In the genomic region with DNA sequence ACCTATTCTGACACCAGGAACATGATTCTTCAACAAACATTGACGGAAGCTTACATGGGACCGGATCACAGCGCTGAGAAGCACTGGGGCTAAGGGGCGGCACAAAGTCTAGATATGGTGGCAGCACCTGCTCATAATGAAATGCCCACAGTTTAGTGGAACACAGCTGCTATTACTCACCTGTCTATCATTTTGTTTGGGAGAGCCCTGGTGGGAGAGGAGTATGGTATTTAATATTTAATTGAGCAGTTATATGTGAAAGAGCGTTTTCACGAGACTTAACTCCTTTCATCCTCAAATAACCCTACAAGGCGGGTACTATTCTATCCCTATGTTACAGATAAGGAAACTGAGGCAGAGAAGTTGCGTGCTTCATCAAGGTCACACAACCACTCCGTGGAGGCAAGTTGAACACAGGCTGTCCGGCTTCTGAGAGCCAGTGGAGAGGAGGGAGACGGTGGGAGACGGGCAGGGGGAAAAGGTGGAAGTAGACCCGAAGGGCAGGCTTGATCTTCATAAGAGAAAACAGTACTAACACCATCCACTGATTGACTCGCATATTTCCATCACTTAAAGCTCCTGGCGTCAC, we compare ENCODE assay signal across 9 cellular contexts. TPM values are rescaled to one million over a fixed set of nuclear protein-coding genes. Genes with fewer than 3 reads are reported as not detected.
DNase-seq lines count a peak whose midpoint lies in the region; ATAC-seq, FAIRE-seq and TF ChIP-seq lines count a peak whose summit lies in the region.
"Had no signal": no experiment of that assay in that cellular context is flagged by ENCODE, and none has a peak within 500 bp of the region (broad histone marks: within the 10 kb centered on the region; RNA-seq: fewer than 3 reads in every experiment).

No MANE protein-coding gene starts in this region.

- H4K12ac ChIP-seq in trophoblast cell (ENCODE audit: low read depth, low read length), result peak overlapping the region; percentile 20

- H2BK120ac ChIP-seq in trophoblast cell (ENCODE audit: insufficient read depth, low read length, poor library complexity), result no peak overlapping the region

- H4K91ac ChIP-seq in trophoblast cell (ENCODE audit: low read depth, low read length), result peak overlapping the region; percentile 56

- peak overlapping the region; percentile 79 for H4K8ac ChIP-seq in trophoblast cell (ENCODE audit: low read depth, low read length)

- no peak overlapping the region for H2BK5ac ChIP-seq in trophoblast cell (ENCODE audit: low read depth, low read length, poor library complexity)

- TF ChIP-seq CTCF in RWPE2 (IDR thresholded peaks at IDR 0.05; ENCODE audit: poor library complexity, severe bottlenecking) (no peak), fibroblast of lung (conservative IDR thresholded peaks at IDR 0.05 in 1 of 2, IDR thresholded peaks at IDR 0.05 in 1 of 2; ENCODE audit: low read depth in 1 of 2, low read length in 2 of 2) (no peak)

- peak overlapping the region; percentile 53 for H3K27ac ChIP-seq in RWPE2 (ENCODE audit: poor library complexity, severe bottlenecking)
- peak overlapping the region; percentile 88 for H3K27ac ChIP-seq in fibroblast of lung (ENCODE audit: insufficient read depth, low read length)
- peak overlapping the region; percentile 57 for H3K27ac ChIP-seq in trophoblast cell (ENCODE audit: low read depth, low read length)

- H3K79me1 ChIP-seq in trophoblast cell (ENCODE audit: low read length), result peaks cover 8% of the 10 kb centered on the region

- H3K4me2 ChIP-seq in fibroblast of lung (ENCODE audit: extremely low read depth, insufficient read depth, low read length), result peak overlapping the region; percentile 87
- peak overlapping the region; percentile 73 for H3K4me2 ChIP-seq in trophoblast cell (ENCODE audit: low read length)

- no peak overlapping the region for H3K18ac ChIP-seq in trophoblast cell (ENCODE audit: low read length)

- peaks cover 27% of the 10 kb centered on the region for H3K79me2 ChIP-seq in fibroblast of lung (ENCODE audit: control insufficient read depth, insufficient read depth, low read length)
- H3K79me2 ChIP-seq in trophoblast cell (ENCODE audit: control insufficient read depth, insufficient read depth, low read length, poor library complexity), result peaks cover 2% of the 10 kb centered on the region

- H3K36me3 ChIP-seq in RWPE2 (ENCODE audit: low read depth), result peaks cover 17% of the 10 kb centered on the region
- no peaks in the 10 kb centered on the region for H3K36me3 ChIP-seq in fibroblast of lung (ENCODE audit: control insufficient read depth, insufficient read depth, low read length)
- peaks cover 5% of the 10 kb centered on the region in 2 experiments for H3K36me3 ChIP-seq in trophoblast cell (ENCODE audit: control insufficient read depth in 1 of 2, insufficient read depth in 2 of 2, low read length in 2 of 2)

- peaks cover 5% of the 10 kb centered on the region for H3K4me1 ChIP-seq in RWPE2 (ENCODE audit: insufficient read depth, poor library complexity, severe bottlenecking)
- peaks cover 8% of the 10 kb centered on the region for H3K4me1 ChIP-seq in fibroblast of lung (ENCODE audit: control insufficient read depth, extremely low read depth, insufficient read depth, low read length)
- H3K4me1 ChIP-seq in trophoblast cell (ENCODE audit: control insufficient read depth in 1 of 2, insufficient read depth in 2 of 2, low read length in 2 of 2), result peaks cover 3 to 7% of the 10 kb centered on the region in 2 experiments

- H3K4me1 Mint-ChIP-seq in T-helper 1 cell treated with Interleukin-12 subunit alpha and Interleukin-12 subunit beta and Interleukin-4 antibody, amounts not matched to agents 30 μg/mL and 1 μg/mL, for 36 hours (ENCODE audit: low read depth), result peaks cover 23% of the 10 kb centered on the region

- peaks cover 9% of the 10 kb centered on the region for H3K36me3 Mint-ChIP-seq in T-helper 1 cell treated with Interleukin-12 subunit alpha and Interleukin-12 subunit beta and Interleukin-4 antibody, amounts not matched to agents 30 μg/mL and 1 μg/mL, for 36 hours (ENCODE audit: low read depth)

- H3K14ac ChIP-seq in trophoblast cell (ENCODE audit: low read length), result peak overlapping the region; percentile 14

- no peak overlapping the region for H3K4ac ChIP-seq in trophoblast cell (ENCODE audit: low read depth, low read length)

- H3K27me3 ChIP-seq in RWPE2 (ENCODE audit: insufficient read depth, poor library complexity, severe bottlenecking) (no peaks in the 10 kb centered on the region), fibroblast of lung (ENCODE audit: control insufficient read depth, insufficient read depth, low read length) (no peaks in the 10 kb centered on the region), trophoblast cell (ENCODE audit: insufficient read depth, low read length) (no peaks in the 10 kb centered on the region)

- no peak overlapping the region for H2AK5ac ChIP-seq in trophoblast cell (ENCODE audit: low read length)

- peak overlapping the region; percentile 19 for H2BK12ac ChIP-seq in trophoblast cell (ENCODE audit: low read length)

- peak overlapping the region; percentile 91 for H3K9ac ChIP-seq in fibroblast of lung (ENCODE audit: insufficient read depth, low read length)
- peak overlapping the region; percentile 5 for H3K9ac ChIP-seq in trophoblast cell (ENCODE audit: low read length)

- no CpG with 5 or more reads among the region's 15 CpGs for WGBS in trophoblast cell (ENCODE audit: extremely low coverage, insufficient coverage, insufficient read length)

- FAIRE-seq in urothelium cell line (lab: Jason Lieb, UNC), result no peak
- FAIRE-seq: colon had no signal

- no peaks in the 10 kb centered on the region for H4K20me1 ChIP-seq in fibroblast of lung (ENCODE audit: control insufficient read depth, extremely low read depth, insufficient read depth, low read length)

- H3K4me3 ChIP-seq in RWPE2 (ENCODE audit: severe bottlenecking), result peak overlapping the region; percentile 42
- peak overlapping the region; percentile 76 to 99 (median 87) for H3K4me3 ChIP-seq in fibroblast of lung (replicated peaks in 1 of 4; ENCODE audit: control extremely low read depth in 1 of 4, insufficient read depth in 1 of 4, low read depth in 3 of 4, low read length in 4 of 4)
- no peak overlapping the region for H3K4me3 ChIP-seq in trophoblast cell (ENCODE audit: low read depth, low read length)

- H3K9me3 ChIP-seq in RWPE2 (ENCODE audit: severe bottlenecking) (no peaks in the 10 kb centered on the region), fibroblast of lung (ENCODE audit: control insufficient read depth, insufficient read depth, low read depth, low read length) (no peaks in the 10 kb centered on the region), trophoblast cell (ENCODE audit: insufficient read depth, low read depth, low read length) (no peaks in the 10 kb centered on the region)

- H3K27me3 Mint-ChIP-seq in T-helper 1 cell treated with Interleukin-12 subunit alpha and Interleukin-12 subunit beta and Interleukin-4 antibody, amounts not matched to agents 30 μg/mL and 1 μg/mL, for 36 hours (ENCODE audit: low read depth), result no peaks in the 10 kb centered on the region

- no peak overlapping the region for H3K23ac ChIP-seq in trophoblast cell (ENCODE audit: low read length)

- H3K27ac Mint-ChIP-seq in T-helper 1 cell treated with Interleukin-12 subunit alpha and Interleukin-12 subunit beta and Interleukin-4 antibody, amounts not matched to agents 30 μg/mL and 1 μg/mL, for 36 hours, result peak overlapping the region; percentile 98

- DNase-seq in T-helper 1 cell, result no peak
- no peak for DNase-seq in RWPE2 (ENCODE audit: low spot score)
- DNase-seq in fibroblast of lung (ENCODE audit: low read depth in 2 of 2), result no peak
- no peak for DNase-seq in trophoblast cell
- DNase-seq in urothelium cell line (ENCODE audit: low spot score), result no peak
- no peak for DNase-seq in C1 segment of cervical spinal cord (lab: John Stamatoyannopoulos, UW)

- peak; percentile 7 for ATAC-seq in HG02870 (IDR thresholded peaks at IDR 0.05; ENCODE audit: unreplicated experiment)
- no peak for ATAC-seq in RWPE2 (ENCODE audit: low read depth)

- peak overlapping the region; percentile 97 for H2AFZ ChIP-seq in fibroblast of lung (ENCODE audit: low read length)
- H2AFZ ChIP-seq in trophoblast cell (ENCODE audit: insufficient read depth, low read length, poor library complexity), result peak overlapping the region; percentile 30

- peak overlapping the region; percentile 93 for H3K4me3 Mint-ChIP-seq in T-helper 1 cell treated with Interleukin-12 subunit alpha and Interleukin-12 subunit beta and Interleukin-4 antibody, amounts not matched to agents 30 μg/mL and 1 μg/mL, for 36 hours

- H3K9me3 Mint-ChIP-seq in T-helper 1 cell treated with Interleukin-12 subunit alpha and Interleukin-12 subunit beta and Interleukin-4 antibody, amounts not matched to agents 30 μg/mL and 1 μg/mL, for 36 hours, result no peaks in the 10 kb centered on the region

RNA-seq across cellular contexts. Expression of gene TSNAX, which starts 0.8 kb away (rescaled TPM):
- total RNA-seq in fibroblast of lung, result 28.8 and 30.2 TPM in 2 replicates
- 46.3 TPM in 2 replicates for polyA plus RNA-seq in fibroblast of lung
- polyA plus RNA-seq in fibroblast of lung (2012), result 32.8 and 44.6 TPM in 2 replicates
- polyA minus RNA-seq in fibroblast of lung (ENCODE audit: low replicate concordance), result 2.0 and 5.4 TPM in 2 replicates
- 21.3 and 22.6 TPM in 2 replicates for polyA plus RNA-seq in trophoblast cell (2013)
